In the genomic region with DNA sequence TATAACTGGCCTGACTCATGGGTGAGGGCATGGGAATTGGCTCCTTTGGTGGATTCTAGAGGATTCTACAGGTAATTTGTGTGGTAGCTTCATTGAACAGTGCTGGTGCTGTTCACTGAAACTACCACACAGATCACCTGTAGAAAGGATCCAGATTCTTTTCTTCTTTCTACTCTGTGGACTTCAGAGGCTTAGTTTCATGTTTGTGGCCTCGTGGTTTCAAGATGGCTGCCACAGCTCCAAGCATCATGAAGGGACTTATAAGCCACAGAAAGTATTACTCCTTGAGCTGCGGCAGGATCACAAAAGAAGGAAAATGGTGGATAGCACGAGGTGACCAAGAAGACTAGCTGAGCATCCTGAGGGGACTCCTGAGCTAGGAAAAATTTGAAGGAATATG, we compare ENCODE assay signal across 11 cellular contexts.
"Had no signal": no experiment of that assay in that cellular context is flagged by ENCODE, and none has a peak within 500 bp of the region (broad histone marks: within the 10 kb centered on the region; RNA-seq: fewer than 3 reads in every experiment).

No MANE protein-coding gene starts in this region.

- H3K9me3 ChIP-seq: HAP-1 had no signal

- ATAC-seq: GM23338, HCT116 had no signal

- H3K27ac ChIP-seq: GM23248 had no signal

- H3K4me1 ChIP-seq: HAP-1 had no signal

- FAIRE-seq: H1, H54 had no signal

- H3K4me1 Mint-ChIP-seq: GM23338 had no signal

- H2AFZ ChIP-seq: GM23248, GM23338 had no signal

- H3K9ac ChIP-seq: GM23248 had no signal

- H3K4me3 ChIP-seq: GM23248, GM23338, HAP-1 had no signal

- H3K4me2 ChIP-seq: GM23338 had no signal

- DNase-seq: GM23248, GOT3, H7, H9, HCEC 1CT, HFFc6 had no signal

- H3K4me3 Mint-ChIP-seq: GM23338, H9, HFFc6 had no signal

- H3K36me3 ChIP-seq: HAP-1 had no signal

- H3K27ac Mint-ChIP-seq: GM23338, H9, HFFc6 had no signal
